ENCODE assay signal across 17 cellular contexts in the genomic region with DNA sequence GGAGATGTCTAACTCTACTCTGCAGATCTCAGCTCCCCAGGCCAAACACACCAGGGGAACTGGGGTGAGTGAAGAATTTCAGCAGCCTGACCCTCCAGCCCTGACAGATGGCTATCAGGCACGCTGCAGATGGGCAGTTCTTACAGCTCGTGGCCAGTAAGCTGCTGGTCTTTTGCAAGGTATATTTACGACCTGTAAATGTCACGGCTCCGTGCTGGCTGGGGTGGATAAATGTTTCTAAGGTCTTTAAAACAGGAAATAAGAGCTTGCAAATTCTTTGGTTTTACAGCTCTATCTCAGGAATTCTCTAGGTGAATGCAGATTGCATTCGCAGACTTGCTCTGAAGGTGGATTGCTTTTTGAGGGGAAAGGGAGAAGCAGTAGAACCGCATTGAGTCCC. TPM values are rescaled to one million over a fixed set of nuclear protein-coding genes. Genes with fewer than 3 reads are reported as not detected.
DNase-seq lines count a peak whose midpoint lies in the region; ATAC-seq and TF ChIP-seq lines count a peak whose summit lies in the region.
"Had no signal": no experiment of that assay in that cellular context is flagged by ENCODE, and none has a peak within 500 bp of the region (broad histone marks: within the 10 kb centered on the region; RNA-seq: fewer than 3 reads in every experiment).

No MANE protein-coding gene starts in this region.

- no peak overlapping the region for H3K4me3 Mint-ChIP-seq in chondrocyte (ENCODE audit: unreplicated experiment)
- H3K4me3 Mint-ChIP-seq: CD4-positive, alpha-beta memory T cell had no signal

- ATAC-seq in HG03108 (IDR thresholded peaks at IDR 0.05; ENCODE audit: unreplicated experiment) = no peak
- ATAC-seq: body of pancreas, gastroesophageal sphincter had no signal

- no peaks in the 10 kb centered on the region for H3K27me3 ChIP-seq in neutrophil
- H3K27me3 ChIP-seq: body of pancreas, gastroesophageal sphincter, SJCRH30 had no signal

- H3K36me3 Mint-ChIP-seq in chondrocyte (ENCODE audit: low read depth) = peaks cover 10% of the 10 kb centered on the region

- TF ChIP-seq CTCF in chondrocyte (IDR thresholded peaks at IDR 0.05) = no peak
- no peak for TF ChIP-seq CTCF in neutrophil (IDR thresholded peaks at IDR 0.05)

- peaks cover 10% of the 10 kb centered on the region for H3K4me1 Mint-ChIP-seq in chondrocyte (ENCODE audit: low read depth)

- no peaks in the 10 kb centered on the region for H3K9me3 Mint-ChIP-seq in chondrocyte (ENCODE audit: low read depth)
- H3K9me3 Mint-ChIP-seq: CD4-positive, alpha-beta memory T cell had no signal

- peak overlapping the region; percentile 72 for H3K27ac ChIP-seq in neutrophil
- H3K27ac ChIP-seq: body of pancreas, gastroesophageal sphincter, SJCRH30 had no signal

- no peak overlapping the region for H3K4me3 ChIP-seq in neutrophil (ENCODE audit: low read depth in 1 of 2, low read length in 1 of 2)
- H3K4me3 ChIP-seq: body of pancreas, gastroesophageal sphincter, SJCRH30 had no signal

- peak; percentile 67 for DNase-seq in ELF-1 (ENCODE audit: low read depth, low spot score)
- peak; percentile 71 for DNase-seq in M059J (ENCODE audit: low read depth)
- DNase-seq in chondrocyte (ENCODE audit: low spot score) = peak; percentile 21
- DNase-seq in activated naive CD4-positive, alpha-beta T cell treated with anti-CD3 and anti-CD28 coated beads, Interleukin-2, amount 50 U/mL, for 16 hours = no peak
- DNase-seq in retina = no peak
- DNase-seq in activated CD4-positive, alpha-beta T cell treated with anti-CD3 and anti-CD28 coated beads, Interleukin-2, amount 50 U/mL, for 48 hours = no peak
- DNase-seq: body of pancreas; CD4-positive, alpha-beta memory T cell; dermis blood vessel endothelial cell; NCI-H1417 treated with DMSO at 0.1 percent for 48 hours; NCI-H524 treated with DMSO at 0.1 percent for 48 hours; SJCRH30; stimulated activated CD4-positive, alpha-beta T cell treated with anti-CD3 and anti-CD28 coated beads, Interleukin-12 subunit alpha, Interleukin-12 subunit beta, amount 100 ng/mL, for 4 hours; T-helper 9 cell had no signal

- H3K9me3 ChIP-seq in neutrophil = no peaks in the 10 kb centered on the region
- H3K9me3 ChIP-seq: body of pancreas, gastroesophageal sphincter, SJCRH30 had no signal

- H3K4me1 ChIP-seq in neutrophil (ENCODE audit: control insufficient read depth in 1 of 2, insufficient read depth in 1 of 2, low read depth in 1 of 2, low read length in 1 of 2) = peaks cover 70 to 84% of the 10 kb centered on the region in 2 experiments
- H3K4me1 ChIP-seq: gastroesophageal sphincter had no signal

- H3K36me3 ChIP-seq in neutrophil = peaks cover 4% of the 10 kb centered on the region
- H3K36me3 ChIP-seq: SJCRH30 had no signal

- no peaks in the 10 kb centered on the region for H3K27me3 Mint-ChIP-seq in chondrocyte (ENCODE audit: low read depth)
- H3K27me3 Mint-ChIP-seq: CD4-positive, alpha-beta memory T cell had no signal

- no peak overlapping the region for H3K27ac Mint-ChIP-seq in chondrocyte (ENCODE audit: unreplicated experiment)
- H3K27ac Mint-ChIP-seq: CD4-positive, alpha-beta memory T cell had no signal

RNA-seq across cellular contexts. Expression of a gene that starts 10.1 kb away (rescaled TPM):
- total RNA-seq in M059J (2014; rRNA removed; shearing (Covaris generic)) = 46.8 and 54.3 TPM in 2 replicates
- total RNA-seq in chondrocyte = 17.1 to 23.1 TPM (median 17.8 TPM) in 3 replicates

RNA-seq across cellular contexts. Expression of a gene that starts 31.8 kb away (rescaled TPM):
- 57.9 and 75.6 TPM in 2 replicates for total RNA-seq in M059J (2014; rRNA removed; shearing (Covaris generic))
- total RNA-seq in chondrocyte = 3.4 to 7.4 TPM (median 3.5 TPM) in 3 replicates

Comparison
In these comparisons a context has a peak if more than half of its experiments do, and no peak if none do; other contexts are left out.
1. DNase-seq: peak in ELF-1 (single experiment), M059J (single experiment) and chondrocyte (single experiment); none in activated naive CD4-positive, alpha-beta T cell treated with anti-CD3 and anti-CD28 coated beads, Interleukin-2, amount 50 U/mL, for 16 hours (single experiment), retina (single experiment) and activated CD4-positive, alpha-beta T cell treated with anti-CD3 and anti-CD28 coated beads, Interleukin-2, amount 50 U/mL, for 48 hours (0 of 2).